ENCODE assay signal across 6 cellular contexts in genomic region chr6:90780778-90781177, GRCh38.
"Had no signal": no experiment of that assay in that cellular context is flagged by ENCODE, and none has a peak within 500 bp of the region (broad histone marks: within the 10 kb centered on the region; RNA-seq: fewer than 3 reads in every experiment).

No MANE protein-coding gene starts in this region.

- H3K4me3 Mint-ChIP-seq: IgD-negative memory B cell had no signal

- ATAC-seq: HepG2, K562 had no signal

- H3K4me1 Mint-ChIP-seq: IgD-negative memory B cell had no signal

- H3K36me3 Mint-ChIP-seq: IgD-negative memory B cell had no signal

- H3K27ac ChIP-seq: HL-60 had no signal

- H3K4me3 ChIP-seq: K562 had no signal

- H3K9me3 Mint-ChIP-seq: IgD-negative memory B cell had no signal

- H3K27ac Mint-ChIP-seq: IgD-negative memory B cell had no signal

- DNase-seq: IMR-90, KBM-7 had no signal
